Comparison of ENCODE assay signal across 8 cellular contexts in genomic region chr2:96638144-96639121, GRCh38. TPM values are rescaled to one million over a fixed set of nuclear protein-coding genes. Genes with fewer than 3 reads are reported as not detected.
DNase-seq lines count a peak whose midpoint lies in the region; ATAC-seq and TF ChIP-seq lines count a peak whose summit lies in the region.

Gene KANSL3 (minus strand): TSS chr2:96638312. CDS start chr2:96637135, 1,177 bp downstream.

- TF ChIP-seq CTCF in HFFc6 (IDR thresholded peaks at IDR 0.05) (no peak), NB4 (IDR thresholded peaks at IDR 0.05; ENCODE audit: low read depth, low read length) (no peak)

- H3K4me3 ChIP-seq in NB4 (ENCODE audit: low read depth, low read length) = peak within 1 kb of the TSS; percentile 88

- H3K27ac ChIP-seq in temporal lobe (ENCODE audit: low read depth, low read length) = peak within 1 kb of the TSS; percentile 9

- peak; percentile 87 for TF ChIP-seq POLR2A in NB4 (IDR thresholded peaks at IDR 0.05; ENCODE audit: extremely low read depth, insufficient read length)

- peak within 1 kb of the TSS; percentile 95 for H3K27ac Mint-ChIP-seq in HFFc6
- peak within 1 kb of the TSS; percentile 89 for H3K27ac Mint-ChIP-seq in activated naive CD4-positive, alpha-beta T cell treated with anti-CD3 and anti-CD28 coated beads, Interleukin-2, amount 50 U/mL, for 24 hours

- peak within 1 kb of the TSS; percentile 92 for H3K4me3 Mint-ChIP-seq in HFFc6
- H3K4me3 Mint-ChIP-seq in activated naive CD4-positive, alpha-beta T cell treated with anti-CD3 and anti-CD28 coated beads, Interleukin-2, amount 50 U/mL, for 24 hours = peak within 1 kb of the TSS; percentile 96

- H3K36me3 Mint-ChIP-seq in HFFc6 (ENCODE audit: low read depth) = peaks cover 7% of the 10 kb centered on the region
- H3K36me3 Mint-ChIP-seq in activated naive CD4-positive, alpha-beta T cell treated with anti-CD3 and anti-CD28 coated beads, Interleukin-2, amount 50 U/mL, for 24 hours = peaks cover 9% of the 10 kb centered on the region

- no peaks in the 10 kb centered on the region for H3K9me3 Mint-ChIP-seq in HFFc6
- H3K9me3 Mint-ChIP-seq in activated naive CD4-positive, alpha-beta T cell treated with anti-CD3 and anti-CD28 coated beads, Interleukin-2, amount 50 U/mL, for 24 hours = no peaks in the 10 kb centered on the region

- peak; percentile 76 for ATAC-seq in SK-N-SH treated with all-trans-retinoic acid at 6 μM for 48 hours

- H3K4me1 Mint-ChIP-seq in HFFc6 (ENCODE audit: low read depth) = peaks cover 31% of the 10 kb centered on the region
- peaks cover 35% of the 10 kb centered on the region for H3K4me1 Mint-ChIP-seq in activated naive CD4-positive, alpha-beta T cell treated with anti-CD3 and anti-CD28 coated beads, Interleukin-2, amount 50 U/mL, for 24 hours

- H3K27me3 Mint-ChIP-seq in HFFc6 (ENCODE audit: insufficient read depth) = peaks cover 2% of the 10 kb centered on the region; the same call in 1 of the 2 replicates
- no peaks in the 10 kb centered on the region for H3K27me3 Mint-ChIP-seq in activated naive CD4-positive, alpha-beta T cell treated with anti-CD3 and anti-CD28 coated beads, Interleukin-2, amount 50 U/mL, for 24 hours

- DNase-seq in GM04503 (ENCODE audit: low read depth) (peak; percentile 69), HFFc6 (peak; percentile 79), NB4 (ENCODE audit: low read depth) (peak; percentile 97), globus pallidus (ENCODE audit: low spot score) (peak; percentile 88), occipital lobe (lab: John Stamatoyannopoulos, UW) (peak; percentile 85)

TF ChIP-seq in SK-N-SH treated with all-trans-retinoic acid at 6 μM for 48 hours, 23 proteins besides CTCF, POLR2A, EP300 and RAD21:
- TF ChIP-seq TSHZ2 (CRISPR knock-in tag; IDR thresholded peaks at IDR 0.05) = peak; percentile 79; the same call in 1 of the 2 replicates
- TF ChIP-seq ZFP3 (CRISPR knock-in tag; IDR thresholded peaks at IDR 0.05) = peak; percentile 75; the same call in 1 of the 2 replicates
- no peak for TF ChIP-seq CSRNP3 (CRISPR knock-in tag; IDR thresholded peaks at IDR 0.05)
- no peak for TF ChIP-seq ISL1 (CRISPR knock-in tag; IDR thresholded peaks at IDR 0.05)
- TF ChIP-seq TCF4 (CRISPR knock-in tag; IDR thresholded peaks at IDR 0.05; ENCODE audit: borderline replicate concordance) = no peak
- no peak for TF ChIP-seq OSR1 (CRISPR knock-in tag; IDR thresholded peaks at IDR 0.05)
- no peak for TF ChIP-seq ZC3H10 (CRISPR knock-in tag; IDR thresholded peaks at IDR 0.05)
- TF ChIP-seq ESRRG (CRISPR knock-in tag; IDR thresholded peaks at IDR 0.05) = no peak
- TF ChIP-seq PATZ1 (CRISPR knock-in tag; IDR thresholded peaks at IDR 0.05; ENCODE audit: borderline replicate concordance) = 0 out of 2 replicates have a peak, but pooled peaks have one; percentile 19
- no peak for TF ChIP-seq ZNF70 (CRISPR knock-in tag; IDR thresholded peaks at IDR 0.05)
- TF ChIP-seq ARNTL (CRISPR knock-in tag; IDR thresholded peaks at IDR 0.05; ENCODE audit: borderline replicate concordance, low read depth) = no peak
- TF ChIP-seq POU6F1 (CRISPR knock-in tag; IDR thresholded peaks at IDR 0.05; ENCODE audit: borderline replicate concordance, low read depth) = no peak
- TF ChIP-seq BACH2 (CRISPR knock-in tag; IDR thresholded peaks at IDR 0.05; ENCODE audit: borderline replicate concordance) = no peak
- 0 out of 2 replicates have a peak, but pooled peaks have one; percentile 57 for TF ChIP-seq RARB (CRISPR knock-in tag; IDR thresholded peaks at IDR 0.05)

RNA-seq across cellular contexts. Expression of gene KANSL3, which starts in this region (rescaled TPM):
- 10 to 100 TPM; 19.3 to 28.3 (median 26.7) TPM for total RNA-seq in HFFc6 (2021; fragmentation: NEBNext Ultra II Directional; extraction: Animal tissue kit (Norgen Biotek cat#: 25700))
- total RNA-seq in occipital lobe (32.1 TPM), temporal lobe (26.3 TPM)

Comparison
In these comparisons a context has a peak if more than half of its experiments do, and no peak if none do; other contexts are left out.
1. Peak in every context shown above with its lines: DNase-seq, ATAC-seq, H3K4me3 ChIP-seq and H3K27ac ChIP-seq.